Comparison of ENCODE assay signal across 30 cellular contexts in genomic region chr6:108312604-108313003, GRCh38.
"Had no signal": no experiment of that assay in that cellular context is flagged by ENCODE, and none has a peak within 500 bp of the region (broad histone marks: within the 10 kb centered on the region; RNA-seq: fewer than 3 reads in every experiment).

No MANE protein-coding gene starts in this region.

- H3K27me3 ChIP-seq: heart right ventricle, neutrophil, suprapubic skin, tibial artery had no signal

- H3K27ac ChIP-seq: epithelial cell of prostate, esophagus squamous epithelium, heart right ventricle, left ventricle myocardium inferior, neutrophil, prostate gland, suprapubic skin, tibial artery had no signal

- DNase-seq: activated CD4-positive, alpha-beta memory T cell treated with anti-CD3 and anti-CD28 coated beads for 36 hours; activated CD4-positive, alpha-beta T cell treated with anti-CD3 and anti-CD28 coated beads, Interleukin-2, amount 10 ng/mL, durations not matched to agents 24 days and 14 days; activated CD4-positive, CD25-positive, alpha-beta regulatory T cell treated with anti-CD3 and anti-CD28 coated beads, Interleukin-2, amount 50 U/mL, for 72 hours; activated CD8-positive, alpha-beta memory T cell treated with anti-CD3 and anti-CD28 coated beads, Interleukin-2, amount 50 U/mL, for 4 hours; activated effector memory CD4-positive, alpha-beta T cell treated with anti-CD3 and anti-CD28 coated beads, Interleukin-2, amount 50 U/mL, for 16 hours; activated naive CD4-positive, alpha-beta T cell treated with anti-CD3 and anti-CD28 coated beads, Interleukin-2, amount 10 ng/mL, durations not matched to agents 7 days and 5 days; activated T-cell treated with anti-CD3 and anti-CD28 coated beads, Interleukin-2, amount 50 U/mL, for 1 hour; amniotic stem cell; effector CD8-positive, alpha-beta T cell; esophagus squamous epithelium; foreskin melanocyte; heart right ventricle; kidney glomerular epithelial cell; left ventricle myocardium inferior; retina; stimulated activated CD4-positive, alpha-beta T cell treated with anti-CD3 and anti-CD28 coated beads, Interleukin-15, amount 100 ng/mL, for 24 hours; stimulated activated CD4-positive, alpha-beta T cell treated with anti-CD3 and anti-CD28 coated beads, Interleukin-2, amount 100 ng/mL, for 24 hours; stimulated activated naive B cell treated with anti-CD40 and anti-IgM and Interleukin-4, amounts not matched to agents 10 μg/mL and 1 μg/mL and 100 μg/mL, for 72 hours; SW 1271; T1000; tibial artery had no signal

- H3K4me1 Mint-ChIP-seq: central memory CD8-positive, alpha-beta T cell had no signal

- H3K27me3 Mint-ChIP-seq: activated CD4-positive, alpha-beta memory T cell treated with anti-CD3 and anti-CD28 coated beads for 36 hours; activated CD4-positive, alpha-beta T cell treated with anti-CD3 and anti-CD28 coated beads, Interleukin-2, amount 10 ng/mL, durations not matched to agents 24 days and 14 days; activated naive CD4-positive, alpha-beta T cell treated with anti-CD3 and anti-CD28 coated beads, Interleukin-2, amount 10 ng/mL, durations not matched to agents 7 days and 5 days; central memory CD8-positive, alpha-beta T cell; stimulated activated naive B cell treated with anti-CD40 and anti-IgM and Interleukin-4, amounts not matched to agents 10 μg/mL and 1 μg/mL and 100 μg/mL, for 72 hours had no signal

- H3K4me1 ChIP-seq: esophagus squamous epithelium, prostate gland, suprapubic skin, tibial artery had no signal

- H3K36me3 Mint-ChIP-seq: activated CD4-positive, alpha-beta memory T cell treated with anti-CD3 and anti-CD28 coated beads for 36 hours; activated naive CD4-positive, alpha-beta T cell treated with anti-CD3 and anti-CD28 coated beads, Interleukin-2, amount 10 ng/mL, durations not matched to agents 7 days and 5 days had no signal

- ATAC-seq: heart right ventricle; stimulated activated naive B cell treated with anti-CD40 and anti-IgM and Interleukin-4, amounts not matched to agents 10 μg/mL and 1 μg/mL and 100 μg/mL, for 72 hours had no signal

- H3K36me3 ChIP-seq: esophagus squamous epithelium, heart right ventricle, left ventricle myocardium inferior, neutrophil, prostate gland, suprapubic skin, tibial artery had no signal

- H3K9me3 ChIP-seq: esophagus squamous epithelium, heart right ventricle, left ventricle myocardium inferior, neutrophil, prostate gland, suprapubic skin, tibial artery had no signal

- H3K9me3 Mint-ChIP-seq: activated CD4-positive, alpha-beta memory T cell treated with anti-CD3 and anti-CD28 coated beads for 36 hours; activated CD4-positive, alpha-beta T cell treated with anti-CD3 and anti-CD28 coated beads, Interleukin-2, amount 10 ng/mL, durations not matched to agents 24 days and 14 days; activated naive CD4-positive, alpha-beta T cell treated with anti-CD3 and anti-CD28 coated beads, Interleukin-2, amount 10 ng/mL, durations not matched to agents 7 days and 5 days; activated T-helper 1 cell treated with anti-CD3 and anti-CD28 coated beads, Interleukin-12 subunit alpha, Interleukin-12 subunit beta, Interleukin-2, Interleukin-4 antibody, amounts not matched to agents 30 ng/mL and 10 ng/mL and 1 ng/mL, durations not matched to agents 14 hours and 24 hours and 36 hours; central memory CD8-positive, alpha-beta T cell; nephron; stimulated activated naive B cell treated with anti-CD40 and anti-IgM and Interleukin-4, amounts not matched to agents 10 μg/mL and 1 μg/mL and 100 μg/mL, for 72 hours; T-helper 1 cell treated with Interleukin-12 subunit alpha and Interleukin-12 subunit beta and Interleukin-4 antibody, amounts not matched to agents 30 μg/mL and 1 μg/mL, for 36 hours had no signal

- H3K4me3 ChIP-seq: esophagus squamous epithelium, heart right ventricle, left ventricle myocardium inferior, prostate gland, suprapubic skin, tibial artery had no signal

- H3K27ac Mint-ChIP-seq: activated CD4-positive, alpha-beta memory T cell treated with anti-CD3 and anti-CD28 coated beads for 36 hours; activated CD4-positive, alpha-beta T cell treated with anti-CD3 and anti-CD28 coated beads, Interleukin-2, amount 10 ng/mL, durations not matched to agents 24 days and 14 days; activated naive CD4-positive, alpha-beta T cell treated with anti-CD3 and anti-CD28 coated beads, Interleukin-2, amount 10 ng/mL, durations not matched to agents 7 days and 5 days; activated T-helper 1 cell treated with anti-CD3 and anti-CD28 coated beads, Interleukin-12 subunit alpha, Interleukin-12 subunit beta, Interleukin-2, Interleukin-4 antibody, amounts not matched to agents 30 ng/mL and 10 ng/mL and 1 ng/mL, durations not matched to agents 14 hours and 24 hours and 36 hours; nephron; stimulated activated naive B cell treated with anti-CD40 and anti-IgM and Interleukin-4, amounts not matched to agents 10 μg/mL and 1 μg/mL and 100 μg/mL, for 72 hours; T-helper 1 cell treated with Interleukin-12 subunit alpha and Interleukin-12 subunit beta and Interleukin-4 antibody, amounts not matched to agents 30 μg/mL and 1 μg/mL, for 36 hours had no signal

- FAIRE-seq: endometrium had no signal

- H3K4me3 Mint-ChIP-seq: activated CD4-positive, alpha-beta memory T cell treated with anti-CD3 and anti-CD28 coated beads for 36 hours; activated CD4-positive, alpha-beta T cell treated with anti-CD3 and anti-CD28 coated beads, Interleukin-2, amount 10 ng/mL, durations not matched to agents 24 days and 14 days; activated naive CD4-positive, alpha-beta T cell treated with anti-CD3 and anti-CD28 coated beads, Interleukin-2, amount 10 ng/mL, durations not matched to agents 7 days and 5 days; activated T-helper 1 cell treated with anti-CD3 and anti-CD28 coated beads, Interleukin-12 subunit alpha, Interleukin-12 subunit beta, Interleukin-2, Interleukin-4 antibody, amounts not matched to agents 30 ng/mL and 10 ng/mL and 1 ng/mL, durations not matched to agents 14 hours and 24 hours and 36 hours; central memory CD8-positive, alpha-beta T cell; nephron; stimulated activated naive B cell treated with anti-CD40 and anti-IgM and Interleukin-4, amounts not matched to agents 10 μg/mL and 1 μg/mL and 100 μg/mL, for 72 hours; T-helper 1 cell treated with Interleukin-12 subunit alpha and Interleukin-12 subunit beta and Interleukin-4 antibody, amounts not matched to agents 30 μg/mL and 1 μg/mL, for 36 hours had no signal
